Comparison of ENCODE assay signal across 24 cellular contexts in the genomic region with DNA sequence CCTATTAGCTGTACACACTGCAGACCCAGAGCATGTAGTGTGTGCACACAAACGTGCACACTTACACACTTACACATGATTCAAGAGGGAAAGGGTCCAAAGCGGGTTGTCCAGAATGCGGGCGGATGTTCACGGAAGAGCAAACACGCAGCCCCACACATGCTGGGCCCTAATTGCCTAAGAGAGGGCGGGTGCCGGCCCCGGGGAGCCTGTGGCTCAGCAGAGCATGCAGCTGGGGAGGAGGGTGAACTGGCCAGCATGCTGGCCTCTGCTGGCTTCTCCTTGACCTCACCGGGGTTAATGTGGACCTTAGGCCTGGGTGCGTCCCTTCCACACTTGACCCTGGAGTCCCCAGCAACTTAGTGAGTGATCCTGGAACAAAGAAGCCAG.
DNase-seq lines count a peak whose midpoint lies in the region; ATAC-seq and TF ChIP-seq lines count a peak whose summit lies in the region.
"Had no signal": no experiment of that assay in that cellular context is flagged by ENCODE, and none has a peak within 500 bp of the region (broad histone marks: within the 10 kb centered on the region; RNA-seq: fewer than 3 reads in every experiment).

No MANE protein-coding gene starts in this region.

- H3K27me3 ChIP-seq in H9 (ENCODE audit: insufficient read depth, low read length) (no peaks in the 10 kb centered on the region), ascending aorta (no peaks in the 10 kb centered on the region), lower lobe of right lung (ENCODE audit: low read depth) (peaks cover 26% of the 10 kb centered on the region), thoracic aorta (replicated peaks; ENCODE audit: insufficient read depth) (no peaks in the 10 kb centered on the region), BE2C (no peaks in the 10 kb centered on the region)
- H3K27me3 ChIP-seq: neutrophil, transverse colon had no signal

- H3K14ac ChIP-seq in H9 (ENCODE audit: insufficient read depth, low read length): no peak overlapping the region

- H4K20me1 ChIP-seq in H9 (ENCODE audit: control insufficient read depth, insufficient read depth, insufficient read length): no peaks in the 10 kb centered on the region

- H2BK5ac ChIP-seq in H9 (ENCODE audit: insufficient read length, low read length): no peak overlapping the region

- H3K79me1 ChIP-seq in H9 (ENCODE audit: insufficient read depth, low read depth, low read length, poor library complexity, severe bottlenecking): no peaks in the 10 kb centered on the region

- H3K18ac ChIP-seq in H9 (ENCODE audit: insufficient read length, low read depth, low read length): no peak overlapping the region

- H3K4me1 ChIP-seq in H9 (ENCODE audit: insufficient read depth, low read length): no peaks in the 10 kb centered on the region
- H3K4me1 ChIP-seq in ascending aorta: peaks cover 25 to 58% of the 10 kb centered on the region in 2 donors
- H3K4me1 ChIP-seq in lower lobe of right lung: peaks cover 14% of the 10 kb centered on the region
- peaks cover 29 to 78% of the 10 kb centered on the region in 2 donors for H3K4me1 ChIP-seq in thoracic aorta (ENCODE audit: control insufficient read depth in 1 of 2, low read depth in 2 of 2)
- H3K4me1 ChIP-seq in BE2C: no peaks in the 10 kb centered on the region
- H3K4me1 ChIP-seq: psoas muscle, transverse colon had no signal

- no peak overlapping the region for H3K9ac ChIP-seq in H9 (ENCODE audit: extremely low read depth, insufficient read length, low read length)

- no peak overlapping the region for H4K5ac ChIP-seq in H9 (ENCODE audit: insufficient read length, low read depth, low read length)

- no peak overlapping the region for H3K56ac ChIP-seq in H9 (ENCODE audit: insufficient read length, low read depth, low read length)

- ATAC-seq in lower lobe of right lung (no peak), thoracic aorta (ENCODE audit: insufficient number of reproducible peaks, low FRiP score, low read depth) (no peak), esophagus mucosa (no peak)
- ATAC-seq: GM12878; psoas muscle; stimulated activated naive CD8-positive, alpha-beta T cell treated with anti-CD3 and anti-CD28 coated beads, Interleukin-15, amount 100 ng/mL, for 72 hours; T-helper 17 cell had no signal

- no peaks in the 10 kb centered on the region for H3K9me3 ChIP-seq in H9 (ENCODE audit: control insufficient read depth, low read depth, low read length)
- H3K9me3 ChIP-seq in ascending aorta: no peaks in the 10 kb centered on the region
- no peaks in the 10 kb centered on the region for H3K9me3 ChIP-seq in lower lobe of right lung
- H3K9me3 ChIP-seq in thoracic aorta: no peaks in the 10 kb centered on the region
- H3K9me3 ChIP-seq in BE2C: no peaks in the 10 kb centered on the region; the same call in 1 of the 2 replicates
- H3K9me3 ChIP-seq: neutrophil, psoas muscle, transverse colon had no signal

- TF ChIP-seq CTCF in H9 (conservative IDR thresholded peaks at IDR 0.05) (no peak), ascending aorta (IDR thresholded peaks at IDR 0.05) (no peak), lower lobe of right lung (IDR thresholded peaks at IDR 0.05) (no peak), thoracic aorta (IDR thresholded peaks at IDR 0.05) (no peak), BE2C (IDR thresholded peaks at IDR 0.05; ENCODE audit: low read depth, low read length) (no peak)

- H3K27ac ChIP-seq in H9 (ENCODE audit: insufficient read length, low read depth, low read length) (no peak overlapping the region), ascending aorta (peak overlapping the region; percentile 84 to 86), lower lobe of right lung (no peak overlapping the region), thoracic aorta (peak overlapping the region; percentile 76 to 94)
- H3K27ac ChIP-seq: HL-60, neutrophil, psoas muscle, SK-N-MC, skin epidermis, transverse colon had no signal

- H2BK12ac ChIP-seq in H9 (ENCODE audit: insufficient read length, low read depth, low read length): no peak overlapping the region

- H2AK5ac ChIP-seq in H9 (ENCODE audit: insufficient read length, low read length): no peak overlapping the region

- H3K36me3 ChIP-seq in ascending aorta (no peaks in the 10 kb centered on the region), lower lobe of right lung (no peaks in the 10 kb centered on the region), thoracic aorta (no peaks in the 10 kb centered on the region), BE2C (no peaks in the 10 kb centered on the region)
- H3K36me3 ChIP-seq: neutrophil, transverse colon had no signal

- no peak overlapping the region for H3K4me3 Mint-ChIP-seq in H9
- H3K4me3 Mint-ChIP-seq: activated CD4-positive, alpha-beta T cell treated with anti-CD3 and anti-CD28 coated beads, Interleukin-2, amount 10 ng/mL, durations not matched to agents 24 days and 14 days; activated naive CD8-positive, alpha-beta T cell treated with anti-CD3 and anti-CD28 coated beads for 36 hours; CD4-positive, CD25-positive, alpha-beta regulatory T cell; memory B cell; stimulated activated naive CD8-positive, alpha-beta T cell treated with anti-CD3 and anti-CD28 coated beads, Interleukin-15, amount 100 ng/mL, for 72 hours; T-helper 17 cell had no signal

- H3K4me2 ChIP-seq in H9 (ENCODE audit: insufficient read depth, insufficient read length, low read length): no peak overlapping the region

- peaks cover 0 to 4% of the 10 kb centered on the region in 2 experiments; a peak in 1 of 4 replicates for H3K4me1 Mint-ChIP-seq in H9
- H3K4me1 Mint-ChIP-seq: activated CD4-positive, alpha-beta T cell treated with anti-CD3 and anti-CD28 coated beads, Interleukin-2, amount 10 ng/mL, durations not matched to agents 24 days and 14 days; activated naive CD8-positive, alpha-beta T cell treated with anti-CD3 and anti-CD28 coated beads for 36 hours; CD4-positive, CD25-positive, alpha-beta regulatory T cell; memory B cell; stimulated activated naive CD8-positive, alpha-beta T cell treated with anti-CD3 and anti-CD28 coated beads, Interleukin-15, amount 100 ng/mL, for 72 hours; T-helper 17 cell had no signal

- H3K4ac ChIP-seq in H9 (ENCODE audit: low read depth, low read length): no peak overlapping the region

- H2BK20ac ChIP-seq in H9 (ENCODE audit: low read depth, low read length, poor library complexity, severe bottlenecking): no peak overlapping the region

- no peaks in the 10 kb centered on the region for H3K23me2 ChIP-seq in H9 (ENCODE audit: insufficient read length, low read depth, low read length, poor library complexity, severe bottlenecking)

- intact Hi-C loops in ascending aorta (cut with DNase I) (loop anchor here (5.0 kb wide), 1 partner anchor 434 kb away; no protein-coding TSS in a partner anchor), lower lobe of right lung (cut with DNase I) (no loop called here)

- H4K91ac ChIP-seq in H9 (ENCODE audit: insufficient read length, low read depth, low read length): no peak overlapping the region

- H2BK120ac ChIP-seq in H9 (ENCODE audit: low read depth, low read length, poor library complexity, severe bottlenecking): no peak overlapping the region

- no peak overlapping the region for H3T11ph ChIP-seq in H9 (ENCODE audit: low read length)

- DNase-seq in H9 (peak; percentile 10), ascending aorta (ENCODE audit: low spot score in 2 of 2) (no peak), lower lobe of right lung (peak; percentile 29), thoracic aorta (ENCODE audit: low spot score) (no peak), HK-2 (ENCODE audit: unreplicated experiment) (no peak), BE2C (no peak)
- DNase-seq: activated naive CD8-positive, alpha-beta T cell treated with anti-CD3 and anti-CD28 coated beads for 36 hours; CD4-positive, CD25-positive, alpha-beta regulatory T cell; Karpas-422; MV-4-11; NCI-H1436 treated with DMSO at 0.1 percent for 48 hours; OCI-M1; stimulated activated naive CD8-positive, alpha-beta T cell treated with anti-CD3 and anti-CD28 coated beads, Interleukin-15, amount 100 ng/mL, for 72 hours; T-helper 17 cell; transverse colon had no signal

- H3K36me3 Mint-ChIP-seq in H9 (ENCODE audit: insufficient read depth in 1 of 3, low read depth in 3 of 3): no peaks in the 10 kb centered on the region
- H3K36me3 Mint-ChIP-seq: activated naive CD8-positive, alpha-beta T cell treated with anti-CD3 and anti-CD28 coated beads for 36 hours; CD4-positive, CD25-positive, alpha-beta regulatory T cell; memory B cell had no signal

- peaks cover 4% of the 10 kb centered on the region for H3K27me3 Mint-ChIP-seq in H9 (ENCODE audit: low read depth)
- H3K27me3 Mint-ChIP-seq: activated CD4-positive, alpha-beta T cell treated with anti-CD3 and anti-CD28 coated beads, Interleukin-2, amount 10 ng/mL, durations not matched to agents 24 days and 14 days; activated naive CD8-positive, alpha-beta T cell treated with anti-CD3 and anti-CD28 coated beads for 36 hours; CD4-positive, CD25-positive, alpha-beta regulatory T cell had no signal

- H2AFZ ChIP-seq in H9 (ENCODE audit: low read length): no peak overlapping the region

- no CpG with 5 or more reads among the region's 11 CpGs for WGBS in H9 (ENCODE audit: extremely low coverage, insufficient read length, low lambda C conversion rate)

- H3K9me3 Mint-ChIP-seq in H9: no peaks in the 10 kb centered on the region
- H3K9me3 Mint-ChIP-seq: activated CD4-positive, alpha-beta T cell treated with anti-CD3 and anti-CD28 coated beads, Interleukin-2, amount 10 ng/mL, durations not matched to agents 24 days and 14 days; activated naive CD8-positive, alpha-beta T cell treated with anti-CD3 and anti-CD28 coated beads for 36 hours; memory B cell; stimulated activated naive CD8-positive, alpha-beta T cell treated with anti-CD3 and anti-CD28 coated beads, Interleukin-15, amount 100 ng/mL, for 72 hours had no signal

- no peaks in the 10 kb centered on the region for H3K79me2 ChIP-seq in H9 (ENCODE audit: insufficient read depth, low read length)

- H3K4me3 ChIP-seq in ascending aorta: peak overlapping the region in 1 of 2 donors; percentile 28
- H3K4me3 ChIP-seq in lower lobe of right lung: no peak overlapping the region
- H3K4me3 ChIP-seq in thoracic aorta: no peak overlapping the region
- H3K4me3 ChIP-seq in BE2C (ENCODE audit: low read depth, low read length): no peak overlapping the region
- H3K4me3 ChIP-seq: GM12878, psoas muscle, SK-N-MC, skin epidermis, transverse colon had no signal

- H2BK15ac ChIP-seq in H9 (ENCODE audit: low read depth, low read length): no peak overlapping the region

- H4K8ac ChIP-seq in H9 (replicated peaks; ENCODE audit: insufficient read length, low read depth, low read length): no peak overlapping the region

- H3K27ac Mint-ChIP-seq in H9: no peak overlapping the region
- H3K27ac Mint-ChIP-seq: activated CD4-positive, alpha-beta T cell treated with anti-CD3 and anti-CD28 coated beads, Interleukin-2, amount 10 ng/mL, durations not matched to agents 24 days and 14 days; activated naive CD8-positive, alpha-beta T cell treated with anti-CD3 and anti-CD28 coated beads for 36 hours; CD4-positive, CD25-positive, alpha-beta regulatory T cell; memory B cell; stimulated activated naive CD8-positive, alpha-beta T cell treated with anti-CD3 and anti-CD28 coated beads, Interleukin-15, amount 100 ng/mL, for 72 hours had no signal

- no peak overlapping the region for H3K23ac ChIP-seq in H9 (ENCODE audit: insufficient read length, low read depth, low read length)

Comparison
In these comparisons a context has a peak if more than half of its experiments do, and no peak if none do; other contexts are left out.
1. DNase-seq: peak in H9 (single experiment) and lower lobe of right lung (single experiment); none in ascending aorta (0 of 2), thoracic aorta (single experiment), HK-2 (single experiment) and BE2C (single experiment).
2. H3K27ac ChIP-seq: peak in ascending aorta (2 of 2) and thoracic aorta (2 of 2); none in H9 (single experiment) and lower lobe of right lung (single experiment).